In the genomic region with DNA sequence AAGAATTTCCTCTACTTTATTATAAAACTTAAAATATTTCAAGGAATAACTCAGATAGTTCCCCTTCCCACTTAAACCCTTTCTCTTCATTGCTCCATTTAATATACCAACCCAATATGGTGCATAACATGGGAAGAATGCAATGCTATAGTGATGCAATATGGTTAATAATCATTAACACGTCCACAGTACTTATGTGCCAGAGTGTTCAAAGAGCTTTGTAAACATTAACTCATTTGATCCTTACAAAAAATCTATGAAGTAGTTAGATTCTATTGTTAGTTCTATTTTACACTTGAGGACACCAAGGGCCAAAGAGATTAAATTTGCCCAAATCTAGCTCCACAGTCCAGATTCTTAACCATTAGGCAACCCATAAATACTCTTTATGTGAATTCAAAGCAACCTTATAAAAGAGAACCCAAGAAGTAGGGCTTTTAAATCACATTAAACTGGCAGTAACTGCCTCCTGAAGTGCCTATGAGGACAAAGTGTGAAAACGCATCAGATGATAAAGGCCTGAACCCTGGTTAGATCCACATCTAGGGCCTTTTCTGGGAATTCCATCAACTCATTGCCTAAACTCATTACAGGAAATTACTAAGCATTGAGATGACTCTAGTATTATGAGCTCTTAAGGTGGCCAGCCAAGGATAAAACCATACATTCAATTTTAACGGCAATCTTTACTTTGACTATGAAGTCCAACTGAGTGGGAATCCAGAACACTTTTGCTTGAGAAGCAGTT, we compare ENCODE assay signal across 15 cellular contexts.
A peak's percentile ranks its signal among the peaks of the same experiment; 100 is the strongest.
DNase-seq lines count a peak whose midpoint lies in the region; ATAC-seq, FAIRE-seq and TF ChIP-seq lines count a peak whose summit lies in the region.
"Had no signal": no experiment of that assay in that cellular context is flagged by ENCODE, and none has a peak within 500 bp of the region (broad histone marks: within the 10 kb centered on the region; RNA-seq: fewer than 3 reads in every experiment).

No MANE protein-coding gene starts in this region.

- ATAC-seq in HG02943 (IDR thresholded peaks at IDR 0.05; ENCODE audit: low read depth, unreplicated experiment) = peak; percentile 49
- peak; percentile 93 for ATAC-seq in HepG2
- ATAC-seq in HG02884 (IDR thresholded peaks at IDR 0.05; ENCODE audit: unreplicated experiment) = no peak
- ATAC-seq: activated CD8-positive, alpha-beta T cell treated with anti-CD3 and anti-CD28 coated beads for 36 hours had no signal

- H3K36me3 Mint-ChIP-seq in CD8-positive, alpha-beta memory T cell = no peaks in the 10 kb centered on the region

- peaks cover 13% of the 10 kb centered on the region for H3K4me1 ChIP-seq in HepG2 (ENCODE audit: insufficient read depth, low read length)
- no peaks in the 10 kb centered on the region for H3K4me1 ChIP-seq in CD8-positive, alpha-beta memory T cell (ENCODE audit: insufficient read depth, low read length)

- H3K9me3 ChIP-seq in HepG2 (ENCODE audit: low read length) = no peaks in the 10 kb centered on the region
- no peaks in the 10 kb centered on the region for H3K9me3 ChIP-seq in CD8-positive, alpha-beta memory T cell (ENCODE audit: low read length)
- H3K9me3 ChIP-seq: tibial nerve had no signal

- BruUV-seq in HepG2 (replicated peaks; lab: Mats Ljungman, UMichigan) = no TSS peak

- H3K36me3 ChIP-seq in bronchial epithelial cell (ENCODE audit: control insufficient read depth, insufficient read depth, low read length) (no peaks in the 10 kb centered on the region), HepG2 (replicated peaks in 1 of 2; ENCODE audit: control insufficient read depth in 1 of 2, insufficient read depth in 2 of 2, low read length in 2 of 2) (no peaks in the 10 kb centered on the region)
- H3K36me3 ChIP-seq in CD8-positive, alpha-beta memory T cell (ENCODE audit: insufficient read depth, low read length) = no peaks in the 10 kb centered on the region
- H3K36me3 ChIP-seq: tibial nerve had no signal

- TF ChIP-seq CTCF in bronchial epithelial cell (IDR thresholded peaks at IDR 0.05; ENCODE audit: insufficient read depth, low read length, severe bottlenecking) (no peak), HepG2 (CRISPR knock-in tag; IDR thresholded peaks at IDR 0.05) (no peak), RWPE1 (conservative IDR thresholded peaks at IDR 0.05; ENCODE audit: low read depth) (no peak)

- H3K4me2 ChIP-seq in HepG2 (ENCODE audit: low read depth, low read length) = no peak overlapping the region

- DNase-seq in ACHN = peak; percentile 92
- DNase-seq in bronchial epithelial cell (ENCODE audit: low read depth) = peak; percentile 84
- peak; percentile 39 for DNase-seq in HepG2 (ENCODE audit: low spot score)
- DNase-seq in stimulated activated CD4-positive, alpha-beta T cell treated with anti-CD3 and anti-CD28 coated beads, Interleukin-1b, Interleukin-23, amount 100 ng/mL, for 48 hours = no peak
- DNase-seq in RWPE1 (ENCODE audit: low spot score) = no peak
- no peak for DNase-seq in CD8-positive, alpha-beta memory T cell
- DNase-seq: activated CD8-positive, alpha-beta T cell treated with anti-CD3 and anti-CD28 coated beads for 36 hours; DND-41; foreskin melanocyte; NCI-H345 had no signal

- TF ChIP-seq POLR2A in HepG2 (IDR thresholded peaks at IDR 0.05; ENCODE audit: insufficient read depth in 1 of 2, low read depth in 2 of 2, low read length in 2 of 2) = no peak

- 0 out of 4 replicates have a peak, but pooled peaks of 1 of the 2 experiments have one; percentile 14 for TF ChIP-seq EP300 in HepG2 (IDR thresholded peaks at IDR 0.05; ENCODE audit: low read depth in 2 of 2, low read length in 2 of 2)
- no peak for TF ChIP-seq EP300 in HepG2 (CRISPR knock-in tag; IDR thresholded peaks at IDR 0.05; ENCODE audit: borderline replicate concordance)

- no peaks in the 10 kb centered on the region for H3K79me2 ChIP-seq in HepG2 (ENCODE audit: insufficient read depth, low read length)

- TF ChIP-seq RAD21 in HepG2 (CRISPR knock-in tag; IDR thresholded peaks at IDR 0.05) = no peak

- intact Hi-C loops in HepG2 (cut with micrococcal nuclease; ENCODE audit: unreplicated experiment) = no loop called here

- H3K9ac ChIP-seq in HepG2 (ENCODE audit: insufficient read depth, low read depth, low read length) = no peak overlapping the region

- no peak overlapping the region for H2AFZ ChIP-seq in HepG2 (ENCODE audit: low read length)

- H3K4me1 Mint-ChIP-seq in CD8-positive, alpha-beta memory T cell = peaks cover 0 to 7% (median 5%) of the 10 kb centered on the region in 3 donors
- H3K4me1 Mint-ChIP-seq: neural crest cell had no signal

- H3K9me3 Mint-ChIP-seq in CD8-positive, alpha-beta memory T cell = no peaks in the 10 kb centered on the region
- H3K9me3 Mint-ChIP-seq: activated CD8-positive, alpha-beta T cell treated with anti-CD3 and anti-CD28 coated beads for 36 hours; neural crest cell had no signal

- no peak overlapping the region for H3K27ac Mint-ChIP-seq in CD8-positive, alpha-beta memory T cell
- H3K27ac Mint-ChIP-seq: activated CD8-positive, alpha-beta T cell treated with anti-CD3 and anti-CD28 coated beads for 36 hours had no signal

- 63% methylated on average over 3 of the region's 3 CpGs for WGBS in HepG2 (ENCODE audit: low lambda C conversion rate)

- peaks cover 3 to 17% of the 10 kb centered on the region in 2 donors for H3K27me3 Mint-ChIP-seq in CD8-positive, alpha-beta memory T cell

- CTCF ChIA-PET in HepG2 (lab: Yijun Ruan, JAX; ENCODE audit: low intra/inter-chr PET ratio, low total read pairs) = no interaction called here
- CTCF ChIA-PET in RWPE1 (lab: Yijun Ruan, JAX) = interaction anchor here (1.0 kb wide), 1 partner anchor 132 kb away, joined by 3 read pairs; no protein-coding TSS in a partner anchor
- CTCF ChIA-PET in CD8-positive, alpha-beta memory T cell (lab: Charles Lee) = no interaction called here

- in situ Hi-C loops in ACHN (cut with HindIII; ENCODE audit: low pct_ligation_motif_present, low pct_unique_long_range_greater_than_20kb, low sequenced_read_pairs) (no loop called here), HepG2 (cut with HindIII; ENCODE audit: extremely low pct_ligation_motif_present, low pct_unique_long_range_greater_than_20kb) (loop anchor here (5.0 to 10.0 kb wide), 2 partner anchors 136 to 162 kb away; no protein-coding TSS in a partner anchor)

- no peak overlapping the region for H3K4me3 ChIP-seq in bronchial epithelial cell (ENCODE audit: low read depth, low read length)
- no peak overlapping the region for H3K4me3 ChIP-seq in HepG2 (replicated peaks in 1 of 3; ENCODE audit: insufficient read depth in 1 of 3, low read depth in 2 of 3, low read length in 3 of 3)
- H3K4me3 ChIP-seq in CD8-positive, alpha-beta memory T cell (ENCODE audit: low read length) = no peak overlapping the region
- H3K4me3 ChIP-seq: tibial nerve had no signal

- FAIRE-seq in bronchial epithelial cell (lab: Jason Lieb, UNC) (no peak), HepG2 (lab: Jason Lieb, UNC) (peak; percentile 4)
- FAIRE-seq: GM12891 had no signal

- H3K4me3 Mint-ChIP-seq in CD8-positive, alpha-beta memory T cell = no peak overlapping the region
- H3K4me3 Mint-ChIP-seq: activated CD8-positive, alpha-beta T cell treated with anti-CD3 and anti-CD28 coated beads for 36 hours; neural crest cell had no signal

- no peaks in the 10 kb centered on the region for H4K20me1 ChIP-seq in HepG2 (ENCODE audit: insufficient read depth, low read length)

- POLR2A ChIA-PET in HepG2 (lab: Yijun Ruan, JAX) = interaction anchor here (1.2 kb wide), 1 partner anchor 84 kb away, joined by 4 read pairs; no protein-coding TSS in a partner anchor
- POLR2A ChIA-PET in RWPE1 (lab: Yijun Ruan, JAX; ENCODE audit: low non-redundant PET) = no interaction called here
- POLR2A ChIA-PET in CD8-positive, alpha-beta memory T cell (lab: Charles Lee) = no interaction called here

- H3K27ac ChIP-seq in HepG2 (ENCODE audit: extremely low read length, insufficient read depth, low read length) (no peak overlapping the region), RWPE1 (no peak overlapping the region)
- no peak overlapping the region for H3K27ac ChIP-seq in CD8-positive, alpha-beta memory T cell (ENCODE audit: low read depth, low read length)
- H3K27ac ChIP-seq: tibial nerve had no signal

- H3K27me3 ChIP-seq in bronchial epithelial cell (ENCODE audit: control insufficient read depth, insufficient read depth, low read length) (no peaks in the 10 kb centered on the region), HepG2 (ENCODE audit: control insufficient read depth in 1 of 2, insufficient read depth in 2 of 2, low read length in 2 of 2) (no peaks in the 10 kb centered on the region)
- no peaks in the 10 kb centered on the region for H3K27me3 ChIP-seq in CD8-positive, alpha-beta memory T cell (ENCODE audit: insufficient read depth, low read length, poor library complexity, severe bottlenecking)
- H3K27me3 ChIP-seq: tibial nerve had no signal

TF ChIP-seq in HepG2, 621 proteins besides CTCF, POLR2A, EP300 and RAD21 (continues in another document):
- no peak for TF ChIP-seq SKI (IDR thresholded peaks at IDR 0.05; ENCODE audit: partially characterized antibody)
- peak; percentile 73; the same call in 1 of the 2 replicates for TF ChIP-seq TBX3 (IDR thresholded peaks at IDR 0.05; ENCODE audit: borderline replicate concordance)
- peak; percentile 85 for TF ChIP-seq CEBPB (IDR thresholded peaks at IDR 0.05; ENCODE audit: borderline replicate concordance, low read depth, low read length)
- TF ChIP-seq ZNF12 (CRISPR knock-in tag; IDR thresholded peaks at IDR 0.05) = no peak
- TF ChIP-seq ZNF619 (CRISPR knock-in tag; IDR thresholded peaks at IDR 0.05) = no peak
- no peak for TF ChIP-seq ADNP (CRISPR knock-in tag; IDR thresholded peaks at IDR 0.05)
- no peak for TF ChIP-seq ZNF552 (CRISPR knock-in tag; IDR thresholded peaks at IDR 0.05; ENCODE audit: borderline replicate concordance)
- peak; percentile 20; the same call in 1 of the 2 replicates for TF ChIP-seq HMG20A (CRISPR knock-in tag; IDR thresholded peaks at IDR 0.05; ENCODE audit: borderline replicate concordance)

Comparison
In these comparisons a context has a peak if more than half of its experiments do, and no peak if none do; other contexts are left out.
1. DNase-seq: peak in ACHN (single experiment), bronchial epithelial cell (single experiment) and HepG2 (single experiment); none in stimulated activated CD4-positive, alpha-beta T cell treated with anti-CD3 and anti-CD28 coated beads, Interleukin-1b, Interleukin-23, amount 100 ng/mL, for 48 hours (single experiment), RWPE1 (single experiment) and CD8-positive, alpha-beta memory T cell (0 of 5).